ENCODE assay signal across 11 cellular contexts in genomic region chr9:120904061-120904998, GRCh38. TPM values are rescaled to one million over a fixed set of nuclear protein-coding genes. Genes with fewer than 3 reads are reported as not detected.
DNase-seq lines count a peak whose midpoint lies in the region; ATAC-seq lines count a peak whose summit lies in the region.
"Had no signal": no experiment of that assay in that cellular context is flagged by ENCODE, and none has a peak within 500 bp of the region (broad histone marks: within the 10 kb centered on the region; RNA-seq: fewer than 3 reads in every experiment).

No MANE protein-coding gene starts in this region.

- H3K27ac Mint-ChIP-seq in naive thymus-derived CD4-positive, alpha-beta T cell: peak overlapping the region; percentile 90 to 100 (median 96)
- H3K27ac Mint-ChIP-seq: dendritic cell treated with granulocyte-macrophage colony-stimulating factor and Interleukin-4, amounts not matched to agents 40 ng/mL and 50 ng/mL, for 4 days had no signal

- POLR2A ChIA-PET in naive thymus-derived CD4-positive, alpha-beta T cell (lab: Charles Lee): interaction anchor here (0.9 to 44.3 kb wide), 6 partner anchors 1 to 60 kb away, joined by 3 to 2417 read pairs (median 355); partner anchors contain the start of genes PHF19 and TRAF1

- intact Hi-C loops in naive thymus-derived CD4-positive, alpha-beta T cell (cut with micrococcal nuclease): loop anchor here (1.0 to 2.0 kb wide), 8 partner anchors 12 to 32 kb away; partner anchors contain the start of gene TRAF1 (in 1 of the 2)

- H3K4me3 Mint-ChIP-seq in naive thymus-derived CD4-positive, alpha-beta T cell: peak overlapping the region; percentile 38 to 72 (median 56)
- H3K4me3 Mint-ChIP-seq: dendritic cell treated with granulocyte-macrophage colony-stimulating factor and Interleukin-4, amounts not matched to agents 40 ng/mL and 50 ng/mL, for 4 days had no signal

- CTCF ChIA-PET in naive thymus-derived CD4-positive, alpha-beta T cell (lab: Charles Lee): interaction anchor here (0.6 to 3.2 kb wide), 16 partner anchors 10 to 184 kb away, joined by 3 to 17 read pairs (median 6); partner anchors contain the start of gene PHF19

- H3K27ac ChIP-seq in naive thymus-derived CD4-positive, alpha-beta T cell (ENCODE audit: low read depth, low read length): peak overlapping the region; percentile 95
- H3K27ac ChIP-seq: KMS-11 had no signal

- peaks cover 65 to 79% of the 10 kb centered on the region in 2 donors for H3K4me1 ChIP-seq in naive thymus-derived CD4-positive, alpha-beta T cell (ENCODE audit: control insufficient read depth in 2 of 2, insufficient read depth in 2 of 2, low read length in 2 of 2)

- peaks cover 48 to 91% (median 86%) of the 10 kb centered on the region in 7 donors for H3K4me1 Mint-ChIP-seq in naive thymus-derived CD4-positive, alpha-beta T cell

- H3K36me3 Mint-ChIP-seq in naive thymus-derived CD4-positive, alpha-beta T cell: peaks cover 0 to 66% (median 23%) of the 10 kb centered on the region in 5 donors

- no peaks in the 10 kb centered on the region for H3K27me3 ChIP-seq in naive thymus-derived CD4-positive, alpha-beta T cell (ENCODE audit: control insufficient read depth in 2 of 2, insufficient read depth in 2 of 2, low read length in 2 of 2)

- DNase-seq in COLO668 (lab: John Stamatoyannopoulos, UW; ENCODE audit: unreplicated experiment) (peak; percentile 74), NAMALWA (ENCODE audit: low spot score) (peak; percentile 53), activated T-helper 1 cell treated with Interleukin-2 at 50 U/mL for 16 hours (ENCODE audit: low read depth) (peak; percentile 64), NCI-H1436 (lab: John Stamatoyannopoulos, UW) (no peak), hepatic stellate cell (ENCODE audit: low spot score) (no peak), left lobe of liver (ENCODE audit: low spot score) (no peak)
- peak in 8 of 9 donors; percentile 41 to 89 (median 86) for DNase-seq in naive thymus-derived CD4-positive, alpha-beta T cell
- DNase-seq: mammary epithelial cell had no signal

- H3K9me3 Mint-ChIP-seq in naive thymus-derived CD4-positive, alpha-beta T cell: no peaks in the 10 kb centered on the region
- H3K9me3 Mint-ChIP-seq: dendritic cell treated with granulocyte-macrophage colony-stimulating factor and Interleukin-4, amounts not matched to agents 40 ng/mL and 50 ng/mL, for 4 days had no signal

- peaks cover 6 to 24% (median 14%) of the 10 kb centered on the region in 3 experiments for H3K36me3 ChIP-seq in naive thymus-derived CD4-positive, alpha-beta T cell (ENCODE audit: control insufficient read depth in 2 of 3, insufficient read depth in 3 of 3, low read length in 3 of 3)

- no peaks in the 10 kb centered on the region for H3K9me3 ChIP-seq in naive thymus-derived CD4-positive, alpha-beta T cell (ENCODE audit: control insufficient read depth in 2 of 3, low read length in 3 of 3)

- ATAC-seq in naive thymus-derived CD4-positive, alpha-beta T cell: peak; percentile 95
- ATAC-seq in HG03439 (IDR thresholded peaks at IDR 0.05; ENCODE audit: unreplicated experiment) (no peak), left lobe of liver (no peak)

- no peaks in the 10 kb centered on the region for H3K27me3 Mint-ChIP-seq in naive thymus-derived CD4-positive, alpha-beta T cell
- H3K27me3 Mint-ChIP-seq: dendritic cell treated with granulocyte-macrophage colony-stimulating factor and Interleukin-4, amounts not matched to agents 40 ng/mL and 50 ng/mL, for 4 days had no signal

- H3K4me3 ChIP-seq in naive thymus-derived CD4-positive, alpha-beta T cell (ENCODE audit: low read length): no peak overlapping the region

RNA-seq across cellular contexts. Expression of gene TRAF1, which starts 22.3 kb away (rescaled TPM):
- total RNA-seq in naive thymus-derived CD4-positive, alpha-beta T cell: 100 to 1,000 TPM in 2 of 5 experiments, 10 to 100 TPM in 3; 58.7 to 131 (median 98.2) TPM
- polyA plus RNA-seq in naive thymus-derived CD4-positive, alpha-beta T cell: 1 to 10 TPM; 3.7 to 6.6 TPM
- 3.0 TPM for total RNA-seq in left lobe of liver

RNA-seq across cellular contexts. Expression of gene PHF19, which starts 27.3 kb away (rescaled TPM):
- 100 to 1,000 TPM in 3 of 5 experiments, 10 to 100 TPM in 2; 65.9 to 271 (median 197) TPM for total RNA-seq in naive thymus-derived CD4-positive, alpha-beta T cell
- polyA plus RNA-seq in naive thymus-derived CD4-positive, alpha-beta T cell: 10 to 100 TPM; 13.1 to 16.5 TPM
- 2.4 TPM for total RNA-seq in left lobe of liver

Comparison
In these comparisons a context has a peak if more than half of its experiments do, and no peak if none do; other contexts are left out.
1. DNase-seq: peak in COLO668 (single experiment), NAMALWA (single experiment), activated T-helper 1 cell treated with Interleukin-2 at 50 U/mL for 16 hours (single experiment) and naive thymus-derived CD4-positive, alpha-beta T cell (8 of 9); none in NCI-H1436 (single experiment), hepatic stellate cell (single experiment) and left lobe of liver (single experiment).
2. RNA of gene TRAF1, which starts 22.3 kb away (total RNA-seq): 58.7 to 131 TPM in naive thymus-derived CD4-positive, alpha-beta T cell; 3.0 TPM in left lobe of liver (single experiment); every median in the first group is over 10 times any median in the second.
3. RNA of gene PHF19, which starts 27.3 kb away (total RNA-seq): 65.9 to 271 TPM in naive thymus-derived CD4-positive, alpha-beta T cell; 2.4 TPM in left lobe of liver (single experiment); every median in the first group is over 10 times any median in the second.